Comparison of ENCODE assay signal across 25 cellular contexts in the genomic region with DNA sequence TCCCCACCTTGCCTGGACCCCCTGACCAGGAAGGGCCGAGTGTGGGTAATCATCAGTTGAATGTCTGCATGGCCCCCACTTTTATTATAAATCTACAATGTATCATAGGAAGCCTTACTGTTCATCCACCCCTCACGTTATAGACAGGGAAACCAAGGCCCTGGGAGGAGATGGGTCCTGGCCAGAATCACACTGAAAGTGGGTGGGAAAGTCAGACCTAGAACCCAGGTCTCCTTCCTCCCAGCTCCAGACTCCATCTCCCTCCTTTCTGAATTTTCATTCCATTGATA. TPM values are rescaled to one million over a fixed set of nuclear protein-coding genes. Genes with fewer than 3 reads are reported as not detected.
DNase-seq lines count a peak whose midpoint lies in the region; ATAC-seq, FAIRE-seq and TF ChIP-seq lines count a peak whose summit lies in the region.
"Had no signal": no experiment of that assay in that cellular context is flagged by ENCODE, and none has a peak within 500 bp of the region (broad histone marks: within the 10 kb centered on the region; RNA-seq: fewer than 3 reads in every experiment).

No MANE protein-coding gene starts in this region.

- TF ChIP-seq EP300 in K562 (IDR thresholded peaks at IDR 0.05; ENCODE audit: low read length): no peak

- no peak overlapping the region for H3K4me3 ChIP-seq in HCT116 (replicated peaks in 1 of 2; ENCODE audit: low read depth in 1 of 2, low read length in 2 of 2)
- no peak overlapping the region for H3K4me3 ChIP-seq in K562
- H3K4me3 ChIP-seq in breast epithelium: no peak overlapping the region
- H3K4me3 ChIP-seq: GM23248, HAP-1 had no signal

- H3K27ac Mint-ChIP-seq in activated CD4-positive, alpha-beta T cell treated with anti-CD3 and anti-CD28 coated beads, Interleukin-2, amount 10 ng/mL, durations not matched to agents 7 days and 5 days: peak overlapping the region; percentile 36
- peak overlapping the region; percentile 39 for H3K27ac Mint-ChIP-seq in nephron progenitor cell

- H3K9ac ChIP-seq in HCT116 (ENCODE audit: low read length) (no peak overlapping the region), K562 (ENCODE audit: insufficient read depth in 1 of 2, low read depth in 2 of 2, low read length in 2 of 2) (no peak overlapping the region)
- H3K9ac ChIP-seq: GM23248 had no signal

- H3K4me2 ChIP-seq in HCT116 (ENCODE audit: low read length) (no peak overlapping the region), K562 (ENCODE audit: insufficient read depth, low read length) (no peak overlapping the region)

- H3K27ac ChIP-seq in HCT116 (ENCODE audit: low read depth, low read length): no peak overlapping the region
- H3K27ac ChIP-seq in K562 (ENCODE audit: extremely low read depth, low read depth, low read length): no peak overlapping the region
- H3K27ac ChIP-seq in breast epithelium: no peak overlapping the region
- H3K27ac ChIP-seq: 22Rv1, GM23248 had no signal

- no peak for DNase-seq in activated CD4-positive, alpha-beta T cell treated with anti-CD3 and anti-CD28 coated beads, Interleukin-2, amount 10 ng/mL, durations not matched to agents 7 days and 5 days
- DNase-seq in activated CD4-positive, alpha-beta T cell treated with anti-CD3 and anti-CD28 coated beads, Interleukin-2, amount 50 U/mL, for 4 hours: no peak
- DNase-seq in HCT116 (ENCODE audit: low read depth, low spot score): no peak
- DNase-seq in K562 (ENCODE audit: extremely low read depth in 1 of 4, low spot score in 3 of 4): no peak
- DNase-seq in nephron progenitor cell: no peak
- DNase-seq in frontal cortex (ENCODE audit: low spot score in 2 of 2): no peak
- DNase-seq in breast epithelium (ENCODE audit: low spot score in 2 of 2): no peak
- no peak for DNase-seq in HUDEP-2 (lab: John Stamatoyannopoulos, UW; ENCODE audit: unreplicated experiment in 76 of 76)
- DNase-seq: BE2C; Calu3; CD4-positive, CD25-positive, alpha-beta regulatory T cell; GF-D8; GM23248; KG1; NCI-H1105 treated with DMSO at 0.1 percent for 48 hours; NCI-H1694; NCI-H2081 treated with DMSO at 0.1 percent for 48 hours; NCI-H748 treated with DMSO at 0.1 percent for 48 hours; NK-92 treated with Interleukin-12 subunit alpha and Interleukin-12 subunit beta, amount 100 ng/mL, for 24 hours; OCI-M1; RPMI8226; SHP77 treated with DMSO at 0.1 percent for 48 hours had no signal

- H3K4me1 ChIP-seq in HCT116 (ENCODE audit: control insufficient read depth in 1 of 2, insufficient read depth in 2 of 2, low read length in 2 of 2): no peaks in the 10 kb centered on the region
- peaks cover 3 to 5% of the 10 kb centered on the region in 2 experiments; a peak in 1 of 5 replicates for H3K4me1 ChIP-seq in K562 (replicated peaks in 1 of 2; ENCODE audit: control insufficient read depth in 2 of 2, insufficient read depth in 2 of 2, low read length in 2 of 2)
- no peaks in the 10 kb centered on the region for H3K4me1 ChIP-seq in breast epithelium
- H3K4me1 ChIP-seq: BE2C, HAP-1 had no signal

- H3K36me3 ChIP-seq in HCT116 (ENCODE audit: control insufficient read depth in 1 of 2, insufficient read depth in 2 of 2, low read length in 2 of 2): peaks cover 41 to 63% of the 10 kb centered on the region in 2 experiments; a peak in 3 of 4 replicates
- H3K36me3 ChIP-seq in K562 (ENCODE audit: control insufficient read depth, insufficient read depth, low read length): peaks cover 97% of the 10 kb centered on the region
- peaks cover 26% of the 10 kb centered on the region for H3K36me3 ChIP-seq in breast epithelium

- H4K20me1 ChIP-seq in HCT116 (ENCODE audit: insufficient read depth) (no peaks in the 10 kb centered on the region), K562 (replicated peaks; ENCODE audit: control insufficient read depth, insufficient read depth, low read length) (peaks cover 4% of the 10 kb centered on the region; the same call in 1 of the 2 replicates)

- H3K9me2 ChIP-seq in HCT116 (ENCODE audit: insufficient read depth): no peaks in the 10 kb centered on the region

- TF ChIP-seq CTCF in HCT116 (IDR thresholded peaks at IDR 0.05 in 2 of 3, conservative IDR thresholded peaks at IDR 0.05 in 1 of 3; ENCODE audit: borderline replicate concordance in 1 of 3, insufficient read depth in 1 of 3, low read depth in 2 of 3, low read length in 2 of 3): no peak
- no peak for TF ChIP-seq CTCF in K562 (IDR thresholded peaks at IDR 0.05 in 2 of 3, conservative IDR thresholded peaks at IDR 0.05 in 1 of 3; ENCODE audit: insufficient read depth in 2 of 3, low read depth in 1 of 3, low read length in 3 of 3)
- no peak for TF ChIP-seq CTCF in nephron progenitor cell (IDR thresholded peaks at IDR 0.05)
- TF ChIP-seq CTCF in breast epithelium (IDR thresholded peaks at IDR 0.05): no peak

- H3K27me3 ChIP-seq in HCT116 (ENCODE audit: insufficient read depth, low read length): no peaks in the 10 kb centered on the region
- no peaks in the 10 kb centered on the region for H3K27me3 ChIP-seq in K562 (ENCODE audit: control insufficient read depth in 2 of 2, insufficient read depth in 2 of 2, low read length in 2 of 2)
- H3K27me3 ChIP-seq in breast epithelium: no peaks in the 10 kb centered on the region
- H3K27me3 ChIP-seq: BE2C had no signal

- H3K36me3 Mint-ChIP-seq in activated CD4-positive, alpha-beta T cell treated with anti-CD3 and anti-CD28 coated beads, Interleukin-2, amount 10 ng/mL, durations not matched to agents 7 days and 5 days (ENCODE audit: low read depth): peaks cover 45% of the 10 kb centered on the region
- peaks cover 57% of the 10 kb centered on the region for H3K36me3 Mint-ChIP-seq in nephron progenitor cell (ENCODE audit: low read depth)

- intact Hi-C loops in HCT116 (cut with micrococcal nuclease): loop anchor here (5.0 kb wide), 1 partner anchor 42 kb away; no protein-coding TSS in a partner anchor
- intact Hi-C loops in K562 (cut with micrococcal nuclease): no loop called here
- intact Hi-C loops in breast epithelium (cut with DNase I; ENCODE audit: low total_unique reads): no loop called here

- no peaks in the 10 kb centered on the region for H3K9me3 Mint-ChIP-seq in activated CD4-positive, alpha-beta T cell treated with anti-CD3 and anti-CD28 coated beads, Interleukin-2, amount 10 ng/mL, durations not matched to agents 7 days and 5 days
- no peaks in the 10 kb centered on the region for H3K9me3 Mint-ChIP-seq in nephron progenitor cell
- H3K9me3 Mint-ChIP-seq: CD4-positive, CD25-positive, alpha-beta regulatory T cell had no signal

- in situ Hi-C loops in K562 (cut with MboI): no loop called here

- peaks cover 5% of the 10 kb centered on the region for H3K9me1 ChIP-seq in K562 (ENCODE audit: control insufficient read depth, insufficient read depth, low read length)

- BruUV-seq in HCT116 (replicated peaks; lab: Mats Ljungman, UMichigan) (TSS peak; percentile 15), K562 (replicated peaks; lab: Mats Ljungman, UMichigan) (no TSS peak)

- no peaks in the 10 kb centered on the region for H3K9me3 ChIP-seq in HCT116 (ENCODE audit: control insufficient read depth in 1 of 2, insufficient read depth in 1 of 2, low read depth in 1 of 2, low read length in 2 of 2)
- no peaks in the 10 kb centered on the region for H3K9me3 ChIP-seq in K562 (replicated peaks; ENCODE audit: control insufficient read depth, insufficient read depth, low read depth, low read length)
- H3K9me3 ChIP-seq in breast epithelium: no peaks in the 10 kb centered on the region
- H3K9me3 ChIP-seq: BE2C, HAP-1 had no signal

- TF ChIP-seq RAD21 in HCT116 (IDR thresholded peaks at IDR 0.05; ENCODE audit: low read depth) (no peak), K562 (CRISPR knock-in tag; conservative IDR thresholded peaks at IDR 0.05 in 1 of 2, IDR thresholded peaks at IDR 0.05 in 1 of 2) (no peak)

- no peaks in the 10 kb centered on the region for H3K79me2 ChIP-seq in HCT116 (ENCODE audit: insufficient read depth, low read length)
- H3K79me2 ChIP-seq in K562 (ENCODE audit: control insufficient read depth, insufficient read depth, low read length): no peaks in the 10 kb centered on the region

- no peaks in the 10 kb centered on the region for H3K27me3 Mint-ChIP-seq in activated CD4-positive, alpha-beta T cell treated with anti-CD3 and anti-CD28 coated beads, Interleukin-2, amount 10 ng/mL, durations not matched to agents 7 days and 5 days
- peaks cover 3% of the 10 kb centered on the region for H3K27me3 Mint-ChIP-seq in nephron progenitor cell (ENCODE audit: low read depth, poor library complexity)
- H3K27me3 Mint-ChIP-seq: CD4-positive, CD25-positive, alpha-beta regulatory T cell had no signal

- RAD21 ChIA-PET in HCT116 (lab: Charles Lee; ENCODE audit: low non-redundant PET in 1 of 2, low total read pairs in 2 of 2, uncharacterized antibody in 2 of 2, unreplicated experiment in 2 of 2): no interaction called here

- H3K4me1 Mint-ChIP-seq in activated CD4-positive, alpha-beta T cell treated with anti-CD3 and anti-CD28 coated beads, Interleukin-2, amount 10 ng/mL, durations not matched to agents 7 days and 5 days: no peaks in the 10 kb centered on the region
- peaks cover 9% of the 10 kb centered on the region for H3K4me1 Mint-ChIP-seq in nephron progenitor cell
- H3K4me1 Mint-ChIP-seq: CD4-positive, CD25-positive, alpha-beta regulatory T cell had no signal

- no peak overlapping the region for H3K4me3 Mint-ChIP-seq in activated CD4-positive, alpha-beta T cell treated with anti-CD3 and anti-CD28 coated beads, Interleukin-2, amount 10 ng/mL, durations not matched to agents 7 days and 5 days
- H3K4me3 Mint-ChIP-seq in nephron progenitor cell: no peak overlapping the region
- H3K4me3 Mint-ChIP-seq: CD4-positive, CD25-positive, alpha-beta regulatory T cell had no signal

- no peak overlapping the region for H2AFZ ChIP-seq in HCT116 (ENCODE audit: low read depth, low read length, poor library complexity, severe bottlenecking)
- no peak overlapping the region for H2AFZ ChIP-seq in K562 (ENCODE audit: low read depth, low read length)
- H2AFZ ChIP-seq: GM23248 had no signal

- CTCF ChIA-PET in activated CD4-positive, alpha-beta T cell treated with anti-CD3 and anti-CD28 coated beads, Interleukin-2, amount 10 ng/mL, durations not matched to agents 7 days and 5 days (lab: Charles Lee): interaction anchor here (0.9 kb wide), 1 partner anchor 15 kb away, joined by 4 read pairs; no protein-coding TSS in a partner anchor
- CTCF ChIA-PET in HCT116 (lab: Charles Lee) (no interaction called here), K562 (lab: Yijun Ruan, JAX; ENCODE audit: low intra/inter-chr PET ratio) (no interaction called here)

- POLR2A ChIA-PET in activated CD4-positive, alpha-beta T cell treated with anti-CD3 and anti-CD28 coated beads, Interleukin-2, amount 10 ng/mL, durations not matched to agents 7 days and 5 days (lab: Charles Lee): no interaction called here
- POLR2A ChIA-PET in HCT116 (lab: Charles Lee): no interaction called here
- POLR2A ChIA-PET in K562 (lab: Yijun Ruan, JAX): interaction anchor here (1.4 to 2.4 kb wide), 2 partner anchors 10 to 16 kb away, joined by 3 to 5 read pairs; no protein-coding TSS in a partner anchor

- no peak for TF ChIP-seq POLR2A in HCT116 (IDR thresholded peaks at IDR 0.05; ENCODE audit: borderline replicate concordance, extremely low read depth, insufficient read depth, insufficient read length)
- TF ChIP-seq POLR2A in K562 (conservative IDR thresholded peaks at IDR 0.05): no peak
- TF ChIP-seq POLR2A in breast epithelium (IDR thresholded peaks at IDR 0.05): no peak

- ATAC-seq in HCT116: no peak
- ATAC-seq in K562: no peak

- 95% methylated on average over 2 of the region's 2 CpGs for WGBS in K562 (ENCODE audit: insufficient coverage, low coverage, missing lambda C conversion rate)

- FAIRE-seq in K562 (lab: Jason Lieb, UNC): no peak
- no peak for FAIRE-seq in frontal cortex (lab: Jason Lieb, UNC)

RNA-seq across cellular contexts. Expression of a gene that starts 17.1 kb away (rescaled TPM):
- 100 to 1,000 TPM; 462 to 507 TPM for total RNA-seq in activated CD4-positive, alpha-beta T cell treated with anti-CD3 and anti-CD28 coated beads, Interleukin-2, amount 10 ng/mL, durations not matched to agents 7 days and 5 days
- total RNA-seq in HCT116 (2021; ENCODE audit: unreplicated experiment) (8.9 TPM), K562 (2014; rRNA removed) (1.00 and 1.1 TPM in 2 replicates), K562 (2014; rRNA removed; fragmentation: Illumina TruSeq; extraction: Trizol) (0.18 TPM in 1 of 2 replicates, not detected in the other), K562 (2015; rRNA removed; fragmentation: Illumina TruSeq; extraction: Trizol) (0.65 and 0.87 TPM in 2 replicates), K562 (2021) (4.8 and 6.0 TPM in 2 replicates), frontal cortex (3.3 TPM), breast epithelium (100 to 1,000 TPM; 382 to 393 (median 392) TPM)
- 0.36 and 0.50 TPM in 2 replicates for polyA plus RNA-seq in HCT116 (2012)
- not detected in 2 replicates for total RNA-seq in K562 (2011; cell fraction: chromatin; rRNA removed; ENCODE audit: low replicate concordance)
- total RNA-seq in K562 (2011; cell fraction: nucleolus; rRNA removed): not detected in 2 replicates
- total RNA-seq in K562 (2011; cell fraction: nucleoplasm; rRNA removed): not detected in 2 replicates
- polyA plus RNA-seq in K562 (2011; rRNA removed) (0.07 and 0.22 TPM in 2 replicates), K562 (2014; fragmentation: Illumina TruSeq; extraction: Trizol) (0.40 and 1.1 TPM in 2 replicates), K562 (2014; fragmentation: Nextera tagmentation; extraction: Ambion mirVana) (under 1 TPM; 0.21 to 0.24 TPM), K562 (2014; rRNA removed) (0.32 and 1.9 TPM in 2 replicates)
- polyA plus RNA-seq in K562 (2011; cell fraction: cytosol; rRNA removed): 0.22 and 0.27 TPM in 2 replicates
- 0.23 TPM in 1 of 2 replicates, not detected in the other for polyA plus RNA-seq in K562 (2011; cell fraction: nucleus; rRNA removed)
- 0.82 and 2.1 TPM in 2 replicates for polyA plus RNA-seq in K562 (2012)
- 0.18 TPM in 1 of 2 replicates, not detected in the other for polyA minus RNA-seq in K562 (2011; rRNA and poly(A)+ RNA removed)
- polyA minus RNA-seq in K562 (2011; cell fraction: cytosol; rRNA and poly(A)+ RNA removed): 1.5 TPM in 1 of 2 replicates, not detected in the other
- polyA minus RNA-seq in K562 (2011; cell fraction: nucleus; rRNA and poly(A)+ RNA removed): not detected in 2 replicates
- total RNA-seq: GM23248, NCI-H460 had no signal

RNA-seq across cellular contexts. Expression of a gene that starts 38.1 kb away (rescaled TPM):
- 10 to 100 TPM; 69.6 to 72.2 TPM for total RNA-seq in activated CD4-positive, alpha-beta T cell treated with anti-CD3 and anti-CD28 coated beads, Interleukin-2, amount 10 ng/mL, durations not matched to agents 7 days and 5 days
- total RNA-seq in HCT116 (2021; ENCODE audit: unreplicated experiment): 94.7 TPM
- 43.7 and 48.4 TPM in 2 replicates for polyA plus RNA-seq in HCT116 (2012)
- 85.2 and 176 TPM in 2 replicates for total RNA-seq in K562 (2011; cell fraction: chromatin; rRNA removed; ENCODE audit: low replicate concordance)
- 76.1 and 89.9 TPM in 2 replicates for total RNA-seq in K562 (2011; cell fraction: nucleolus; rRNA removed)
- 70.8 and 76.0 TPM in 2 replicates for total RNA-seq in K562 (2011; cell fraction: nucleoplasm; rRNA removed)
- total RNA-seq in K562 (2014; rRNA removed): 75.9 and 93.5 TPM in 2 replicates
- total RNA-seq in K562 (2014; rRNA removed; fragmentation: Illumina TruSeq; extraction: Trizol): 49.7 and 61.8 TPM in 2 replicates
- 61.7 and 65.3 TPM in 2 replicates for total RNA-seq in K562 (2015; rRNA removed; fragmentation: Illumina TruSeq; extraction: Trizol)
- total RNA-seq in K562 (2021): 122 and 134 TPM in 2 replicates
- polyA plus RNA-seq in K562 (2011; rRNA removed): 20.7 and 23.9 TPM in 2 replicates
- 20.8 and 26.5 TPM in 2 replicates for polyA plus RNA-seq in K562 (2011; cell fraction: cytosol; rRNA removed)
- 58.2 and 91.5 TPM in 2 replicates for polyA plus RNA-seq in K562 (2011; cell fraction: nucleus; rRNA removed)
- 49.5 and 79.5 TPM in 2 replicates for polyA plus RNA-seq in K562 (2012)
- 98.6 and 113 TPM in 2 replicates for polyA plus RNA-seq in K562 (2014; fragmentation: Illumina TruSeq; extraction: Trizol)
- polyA plus RNA-seq in K562 (2014; fragmentation: Nextera tagmentation; extraction: Ambion mirVana): 10 to 100 TPM in 1 of 2 experiments, 1 to 10 TPM in 1; 9.8 to 17.3 TPM
- polyA plus RNA-seq in K562 (2014; rRNA removed): 53.9 and 64.1 TPM in 2 replicates
- 20.0 and 23.5 TPM in 2 replicates for polyA minus RNA-seq in K562 (2011; rRNA and poly(A)+ RNA removed)
- 44.1 and 48.4 TPM in 2 replicates for polyA minus RNA-seq in K562 (2011; cell fraction: cytosol; rRNA and poly(A)+ RNA removed)
- polyA minus RNA-seq in K562 (2011; cell fraction: nucleus; rRNA and poly(A)+ RNA removed): 32.2 and 34.8 TPM in 2 replicates
- 9.4 TPM for total RNA-seq in frontal cortex
- total RNA-seq in breast epithelium: 10 to 100 TPM; 20.6 to 37.7 (median 36.1) TPM

RNA-seq across cellular contexts. Expression of a gene that starts 53.9 kb away (rescaled TPM):
- 1,000 to 10,000 TPM; 2,151 to 2,478 TPM for total RNA-seq in activated CD4-positive, alpha-beta T cell treated with anti-CD3 and anti-CD28 coated beads, Interleukin-2, amount 10 ng/mL, durations not matched to agents 7 days and 5 days
- total RNA-seq in HCT116 (2021; ENCODE audit: unreplicated experiment) (2,557 TPM), K562 (2014; rRNA removed) (3,004 and 3,238 TPM in 2 replicates), K562 (2014; rRNA removed; fragmentation: Illumina TruSeq; extraction: Trizol) (3,003 and 3,017 TPM in 2 replicates), K562 (2015; rRNA removed; fragmentation: Illumina TruSeq; extraction: Trizol) (2,679 and 2,873 TPM in 2 replicates), K562 (2021) (3,285 and 3,523 TPM in 2 replicates), frontal cortex (3,224 TPM), breast epithelium (1,000 to 10,000 TPM; 3,271 to 4,472 (median 4,011) TPM)
- 4,169 and 4,510 TPM in 2 replicates for polyA plus RNA-seq in HCT116 (2012)
- 265 and 394 TPM in 2 replicates for total RNA-seq in K562 (2011; cell fraction: chromatin; rRNA removed; ENCODE audit: low replicate concordance)
- total RNA-seq in K562 (2011; cell fraction: nucleolus; rRNA removed): 818 and 919 TPM in 2 replicates
- total RNA-seq in K562 (2011; cell fraction: nucleoplasm; rRNA removed): 1,009 and 1,942 TPM in 2 replicates
- polyA plus RNA-seq in K562 (2011; rRNA removed) (5,983 and 6,751 TPM in 2 replicates), K562 (2014; fragmentation: Illumina TruSeq; extraction: Trizol) (3,907 and 4,185 TPM in 2 replicates), K562 (2014; fragmentation: Nextera tagmentation; extraction: Ambion mirVana) (1,000 to 10,000 TPM; 1,824 to 2,512 TPM), K562 (2014; rRNA removed) (4,384 and 5,321 TPM in 2 replicates)
- 5,490 and 8,746 TPM in 2 replicates for polyA plus RNA-seq in K562 (2011; cell fraction: cytosol; rRNA removed)
- 1,361 and 2,299 TPM in 2 replicates for polyA plus RNA-seq in K562 (2011; cell fraction: nucleus; rRNA removed)
- 4,665 and 5,719 TPM in 2 replicates for polyA plus RNA-seq in K562 (2012)
- 3,342 and 3,929 TPM in 2 replicates for polyA minus RNA-seq in K562 (2011; rRNA and poly(A)+ RNA removed)
- 682 and 753 TPM in 2 replicates for polyA minus RNA-seq in K562 (2011; cell fraction: cytosol; rRNA and poly(A)+ RNA removed)
- 162 and 371 TPM in 2 replicates for polyA minus RNA-seq in K562 (2011; cell fraction: nucleus; rRNA and poly(A)+ RNA removed)

Comparison
In these comparisons a context has a peak if more than half of its experiments do, and no peak if none do; other contexts are left out.
1. RNA of a gene that starts 17.1 kb away (total RNA-seq): 462 to 507 TPM in activated CD4-positive, alpha-beta T cell treated with anti-CD3 and anti-CD28 coated beads, Interleukin-2, amount 10 ng/mL, durations not matched to agents 7 days and 5 days and 382 to 393 TPM in breast epithelium; 8.9 TPM in HCT116 (single experiment), 3.3 TPM in frontal cortex (single experiment) and 0.18 to 6.0 TPM in K562; every median in the first group is over 10 times any median in the second.